8 cellular contexts compared by ENCODE assay signal in the genomic region with DNA sequence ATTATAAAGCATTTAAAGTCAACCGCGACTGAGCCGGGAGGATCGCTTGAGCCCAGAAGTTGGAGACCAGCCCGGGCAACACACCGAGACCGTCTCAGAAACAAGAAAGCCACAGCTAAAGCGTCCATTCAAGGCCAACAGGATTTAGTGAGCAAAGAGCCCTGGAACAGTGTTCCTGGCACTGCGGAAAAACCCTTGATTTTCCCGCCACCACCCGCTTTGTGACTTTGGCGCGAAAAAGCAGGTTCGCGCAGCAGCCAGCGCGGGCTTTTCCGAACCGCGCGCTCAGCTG.
DNase-seq lines count a peak whose midpoint lies in the region; TF ChIP-seq lines count a peak whose summit lies in the region.

No MANE protein-coding gene starts in this region.

- H3K27ac ChIP-seq in SK-N-MC: peak overlapping the region; percentile 63; the same call in 1 of the 2 replicates

- DNase-seq in GM12865 (ENCODE audit: low read depth) (no peak), SK-N-MC (ENCODE audit: low read depth, low spot score) (peak; percentile 57), fibroblast of pulmonary artery (ENCODE audit: low read depth) (no peak), retinal pigment epithelial cell (ENCODE audit: low read depth) (no peak), 8988T (no peak), NOMO-1 (lab: John Stamatoyannopoulos, UW; ENCODE audit: unreplicated experiment in 2 of 2) (no peak), GM13977 (ENCODE audit: low spot score) (no peak), NCI-H1694 (lab: John Stamatoyannopoulos, UW) (no peak)

- H3K9ac ChIP-seq in SK-N-MC (ENCODE audit: insufficient read length): peak overlapping the region; percentile 96

- H3K4me3 ChIP-seq in GM12865 (ENCODE audit: low read depth, low read length): peak overlapping the region; percentile 82
- H3K4me3 ChIP-seq in SK-N-MC: peak overlapping the region; percentile 89
- H3K4me3 ChIP-seq in fibroblast of pulmonary artery (replicated peaks; ENCODE audit: low read depth, low read length): peak overlapping the region; percentile 97
- H3K4me3 ChIP-seq in retinal pigment epithelial cell (ENCODE audit: low read length): peak overlapping the region; percentile 88

- TF ChIP-seq CTCF in GM12865 (IDR thresholded peaks at IDR 0.05; ENCODE audit: insufficient read depth, low read depth, low read length, missing control alignments): no peak
- TF ChIP-seq CTCF in fibroblast of pulmonary artery (IDR thresholded peaks at IDR 0.05; ENCODE audit: low read length, missing control alignments): no peak
- no peak for TF ChIP-seq CTCF in retinal pigment epithelial cell (conservative IDR thresholded peaks at IDR 0.05; ENCODE audit: low read depth, low read length)
- TF ChIP-seq CTCF in GM13977 (IDR thresholded peaks at IDR 0.05; ENCODE audit: extremely low read depth, insufficient read depth, missing control alignments): no peak

- no peaks in the 10 kb centered on the region for H3K9me3 ChIP-seq in SK-N-MC (ENCODE audit: low read depth, low read length)

- H3K36me3 ChIP-seq in SK-N-MC (ENCODE audit: insufficient read depth, low read length): peaks cover 50% of the 10 kb centered on the region

- in situ Hi-C loops in GM13977 (cut with MboI; ENCODE audit: low pct_unique_long_range_greater_than_20kb, low sequenced_read_pairs, unreplicated experiment): no loop called here
